19 cellular contexts compared by ENCODE assay signal in genomic region chrX:129689881-129690280, GRCh38. TPM values are rescaled to one million over a fixed set of nuclear protein-coding genes. Genes with fewer than 3 reads are reported as not detected.
DNase-seq lines count a peak whose midpoint lies in the region; ATAC-seq and TF ChIP-seq lines count a peak whose summit lies in the region.
"Had no signal": no experiment of that assay in that cellular context is flagged by ENCODE, and none has a peak within 500 bp of the region (broad histone marks: within the 10 kb centered on the region; RNA-seq: fewer than 3 reads in every experiment).

No MANE protein-coding gene starts in this region.

- intact Hi-C loops in activated CD4-positive, alpha-beta T cell treated with anti-CD3 and anti-CD28 coated beads, Interleukin-2, amount 10 ng/mL, durations not matched to agents 24 days and 14 days (cut with micrococcal nuclease): no loop called here
- intact Hi-C loops in sciatic nerve (cut with DNase I): no loop called here

- H3K4me3 ChIP-seq in coronary artery: no peak overlapping the region
- H3K4me3 ChIP-seq: A549, GM23338 had no signal

- H3K4me3 Mint-ChIP-seq in activated CD4-positive, alpha-beta T cell treated with anti-CD3 and anti-CD28 coated beads, Interleukin-2, amount 10 ng/mL, durations not matched to agents 24 days and 14 days: no peak overlapping the region
- H3K4me3 Mint-ChIP-seq: CD14-positive monocyte; CD8-positive, alpha-beta T cell; GM23338; IgD-negative memory B cell had no signal

- H3K9me3 Mint-ChIP-seq in activated CD4-positive, alpha-beta T cell treated with anti-CD3 and anti-CD28 coated beads, Interleukin-2, amount 10 ng/mL, durations not matched to agents 24 days and 14 days: no peaks in the 10 kb centered on the region
- H3K9me3 Mint-ChIP-seq: CD14-positive monocyte; CD8-positive, alpha-beta T cell; GM23338; IgD-negative memory B cell had no signal

- DNase-seq in activated CD4-positive, alpha-beta T cell treated with anti-CD3 and anti-CD28 coated beads, Interleukin-2, amount 10 ng/mL, durations not matched to agents 24 days and 14 days: peak; percentile 8
- no peak for DNase-seq in activated CD4-positive, alpha-beta T cell treated with anti-CD3 and anti-CD28 coated beads for 4 hours
- peak; percentile 21 for DNase-seq in coronary artery (ENCODE audit: low spot score)
- peak; percentile 75 for DNase-seq in mesenteric fat pad (ENCODE audit: low spot score)
- DNase-seq in Kasumi-1 (lab: John Stamatoyannopoulos, UW): no peak
- no peak for DNase-seq in sciatic nerve (ENCODE audit: low spot score)
- DNase-seq: AML-193; Calu3; CD8-positive, alpha-beta T cell; DND-41; EL; HCEC 1CT; KBM-7 had no signal

- ATAC-seq in sciatic nerve (no peak), GM19035 (IDR thresholded peaks at IDR 0.05; ENCODE audit: unreplicated experiment) (no peak)
- ATAC-seq: A549; CD8-positive, alpha-beta T cell; GM23338 had no signal

- H3K4me1 Mint-ChIP-seq in activated CD4-positive, alpha-beta T cell treated with anti-CD3 and anti-CD28 coated beads, Interleukin-2, amount 10 ng/mL, durations not matched to agents 24 days and 14 days: no peaks in the 10 kb centered on the region

- no peaks in the 10 kb centered on the region for H3K36me3 Mint-ChIP-seq in activated CD4-positive, alpha-beta T cell treated with anti-CD3 and anti-CD28 coated beads, Interleukin-2, amount 10 ng/mL, durations not matched to agents 24 days and 14 days (ENCODE audit: low read depth)
- H3K36me3 Mint-ChIP-seq: CD14-positive monocyte; CD8-positive, alpha-beta T cell had no signal

- H3K27me3 Mint-ChIP-seq in activated CD4-positive, alpha-beta T cell treated with anti-CD3 and anti-CD28 coated beads, Interleukin-2, amount 10 ng/mL, durations not matched to agents 24 days and 14 days: no peaks in the 10 kb centered on the region

- no peak overlapping the region for H3K27ac Mint-ChIP-seq in activated CD4-positive, alpha-beta T cell treated with anti-CD3 and anti-CD28 coated beads, Interleukin-2, amount 10 ng/mL, durations not matched to agents 24 days and 14 days
- H3K27ac Mint-ChIP-seq: CD14-positive monocyte; CD8-positive, alpha-beta T cell; GM23338; IgD-negative memory B cell had no signal

- H3K27ac ChIP-seq in coronary artery: no peak overlapping the region
- H3K27ac ChIP-seq: 22Rv1, A549 had no signal

- TF ChIP-seq CTCF in coronary artery (IDR thresholded peaks at IDR 0.05): no peak

RNA-seq across cellular contexts. Expression of gene APLN, which starts 35.1 kb away (rescaled TPM):
- 0.65 and 0.66 TPM in 2 replicates for total RNA-seq in activated CD4-positive, alpha-beta T cell treated with anti-CD3 and anti-CD28 coated beads, Interleukin-2, amount 10 ng/mL, durations not matched to agents 24 days and 14 days
- total RNA-seq in mesenteric fat pad: 5.6 TPM
- total RNA-seq in sciatic nerve: 1.3 TPM
- total RNA-seq: CD8-positive, alpha-beta T cell had no signal

RNA-seq across cellular contexts. Expression of gene XPNPEP2, which starts 48.9 kb away (rescaled TPM):
- 0.24 and 0.28 TPM in 2 replicates for total RNA-seq in activated CD4-positive, alpha-beta T cell treated with anti-CD3 and anti-CD28 coated beads, Interleukin-2, amount 10 ng/mL, durations not matched to agents 24 days and 14 days
- total RNA-seq in mesenteric fat pad (9.6 TPM), sciatic nerve (6.6 TPM)
- total RNA-seq: Calu3, GM23338 had no signal

Comparison
In these comparisons a context has a peak if more than half of its experiments do, and no peak if none do; other contexts are left out.
1. DNase-seq: peak in activated CD4-positive, alpha-beta T cell treated with anti-CD3 and anti-CD28 coated beads, Interleukin-2, amount 10 ng/mL, durations not matched to agents 24 days and 14 days (single experiment), coronary artery (single experiment) and mesenteric fat pad (single experiment); none in activated CD4-positive, alpha-beta T cell treated with anti-CD3 and anti-CD28 coated beads for 4 hours (0 of 2), Kasumi-1 (0 of 2) and sciatic nerve (single experiment).